ENCODE assay signal across 8 cellular contexts in the genomic region with DNA sequence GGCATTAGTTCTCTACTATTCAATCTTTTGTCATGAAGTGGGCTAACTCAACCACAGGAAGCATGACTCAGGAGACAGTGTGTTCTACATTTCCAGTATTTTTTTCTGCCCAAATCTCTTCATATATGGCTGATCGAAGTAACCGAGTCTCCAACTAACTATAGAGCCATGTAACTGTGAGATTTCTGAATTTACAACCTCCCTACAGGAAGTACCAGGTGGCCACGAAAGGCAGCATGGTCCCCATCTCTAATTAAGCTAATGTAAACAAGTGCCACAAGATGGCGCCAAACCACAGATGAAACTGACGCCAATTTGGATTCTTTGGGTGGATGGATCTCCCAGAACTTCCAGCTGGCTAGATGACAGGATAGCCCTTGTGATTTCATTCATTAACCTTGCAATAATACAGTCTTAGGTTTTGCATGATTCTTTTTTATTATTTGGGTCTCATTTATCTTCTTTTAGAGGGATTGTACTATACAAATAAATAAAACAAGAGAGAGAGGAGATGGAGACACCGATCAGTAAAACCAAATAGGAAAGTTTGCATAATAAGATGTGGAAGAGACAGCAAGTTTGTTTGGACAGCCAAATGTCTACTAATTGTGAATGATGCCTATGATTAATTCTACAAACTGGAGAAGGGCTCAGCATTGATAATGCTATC. TPM values are rescaled to one million over a fixed set of nuclear protein-coding genes. Genes with fewer than 3 reads are reported as not detected.
A peak's percentile ranks its signal among the peaks of the same experiment; 100 is the strongest.
DNase-seq lines count a peak whose midpoint lies in the region; ATAC-seq, FAIRE-seq and TF ChIP-seq lines count a peak whose summit lies in the region.

No MANE protein-coding gene starts in this region.

- WGBS in pancreas, 2 donors, result 20 to 23% methylated on average over 6 of the region's 6 CpGs

- H3K27ac ChIP-seq in Peyer's patch (no peak overlapping the region), foreskin keratinocyte (no peak overlapping the region), pancreas (no peak overlapping the region)

- H3K36me3 ChIP-seq in Peyer's patch, result no peaks in the 10 kb centered on the region
- H3K36me3 ChIP-seq in pancreas, result no peaks in the 10 kb centered on the region

- H3K27me3 ChIP-seq in Peyer's patch (no peaks in the 10 kb centered on the region), foreskin keratinocyte (peaks cover 5% of the 10 kb centered on the region), pancreas (no peaks in the 10 kb centered on the region)

- H3K4me3 ChIP-seq in Peyer's patch (no peak overlapping the region), pancreas (no peak overlapping the region)

- peak; percentile 64 for DNase-seq in EH (ENCODE audit: low read depth)
- peak; percentile 13 for DNase-seq in HuH-7.5 (ENCODE audit: low spot score)
- DNase-seq in Peyer's patch, result peak in 2 of 3 donors; percentile 77 to 87
- DNase-seq in activated T-helper 1 cell treated with anti-CD3 and anti-CD28 coated beads, Interleukin-2, amount 50 U/mL, for 16 hours (ENCODE audit: low read depth in 1 of 2, low spot score in 1 of 2), result peak; percentile 28 to 37
- DNase-seq in foreskin keratinocyte, result peak; percentile 15 to 59
- DNase-seq in pancreas, result peak in 5 of 6 donors; percentile 12 to 50 (median 32)
- peak; percentile 51 for DNase-seq in ureter (ENCODE audit: low spot score)

- FAIRE-seq in pancreas (lab: Jason Lieb, UNC), result no peak

- TF ChIP-seq CTCF in Peyer's patch (IDR thresholded peaks at IDR 0.05) (peak; percentile 50 to 77 (median 64)), foreskin keratinocyte (conservative IDR thresholded peaks at IDR 0.05) (peak; percentile 75), pancreas (IDR thresholded peaks at IDR 0.05) (peak in 3 of 4 donors; percentile 12 to 56 (median 40))

- ATAC-seq in GM21529 (IDR thresholded peaks at IDR 0.05; ENCODE audit: unreplicated experiment) (peak; percentile 88), foreskin keratinocyte (peak; percentile 80), pancreas (peak; percentile 50 to 81 (median 74))

- H3K9me3 ChIP-seq in Peyer's patch (no peaks in the 10 kb centered on the region), pancreas (no peaks in the 10 kb centered on the region)

- TF ChIP-seq POLR2A in Peyer's patch (IDR thresholded peaks at IDR 0.05), result no peak

- H3K4me1 ChIP-seq in Peyer's patch (no peaks in the 10 kb centered on the region), foreskin keratinocyte (no peaks in the 10 kb centered on the region), pancreas (no peaks in the 10 kb centered on the region)

- intact Hi-C loops in pancreas (cut with DNase I), result no loop called here

RNA-seq across cellular contexts. Expression of a gene that starts 18.3 kb away (rescaled TPM):
- total RNA-seq in Peyer's patch (100 to 1,000 TPM in 1 of 4 donors, 10 to 100 TPM in 1, 1 to 10 TPM in 2; 6.7 to 203 (median 12.5) TPM), foreskin keratinocyte (not detected in 2 replicates), pancreas (1 to 10 TPM in 4 of 6 donors, under 1 TPM in 2; 0.69 to 5.2 (median 1.5) TPM), ureter (12.4 TPM)
- polyA plus RNA-seq in foreskin keratinocyte (not detected in 2 replicates), pancreas (1 to 10 TPM in 1 of 2 donors, under 1 TPM in 1; 0.80 to 1.7 TPM)

Comparison
In these comparisons a context has a peak if more than half of its experiments do, and no peak if none do; other contexts are left out.
1. DNase-seq: peak in every context shown above with its lines; median percentile 82 in Peyer's patch; 64 in EH; 51 in ureter; 37 in foreskin keratinocyte; 32 in activated T-helper 1 cell treated with anti-CD3 and anti-CD28 coated beads, Interleukin-2, amount 50 U/mL, for 16 hours; 32 in pancreas; 13 in HuH-7.5.